19 cellular contexts compared by ENCODE assay signal in the genomic region with DNA sequence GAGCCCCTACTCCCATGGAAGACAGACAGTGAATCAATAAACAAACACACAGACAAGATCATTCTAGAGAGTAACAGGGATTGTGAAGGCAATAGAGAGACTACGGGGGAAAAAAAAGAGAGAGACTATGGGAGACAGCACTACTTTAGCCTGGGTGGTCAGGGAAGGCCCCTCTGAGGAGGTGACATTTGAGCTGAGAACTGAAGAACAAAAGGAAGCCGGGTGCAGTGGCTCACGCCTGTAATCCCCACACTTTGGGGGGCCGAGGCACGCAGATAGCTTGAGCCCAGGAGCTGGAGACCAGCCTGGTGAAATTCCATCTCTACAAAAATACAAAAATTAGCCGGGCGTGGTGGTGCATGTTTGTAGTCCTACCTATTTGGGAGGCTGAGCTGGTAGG. TPM values are rescaled to one million over a fixed set of nuclear protein-coding genes. Genes with fewer than 3 reads are reported as not detected.
DNase-seq lines count a peak whose midpoint lies in the region; ATAC-seq, FAIRE-seq and TF ChIP-seq lines count a peak whose summit lies in the region.
"Had no signal": no experiment of that assay in that cellular context is flagged by ENCODE, and none has a peak within 500 bp of the region (broad histone marks: within the 10 kb centered on the region; RNA-seq: fewer than 3 reads in every experiment).

No MANE protein-coding gene starts in this region.

- no peak overlapping the region for H3K18ac ChIP-seq in H9 (ENCODE audit: insufficient read length, low read depth, low read length)
- no peak overlapping the region for H3K18ac ChIP-seq in trophoblast cell (ENCODE audit: low read length)

- no peak overlapping the region for H2AFZ ChIP-seq in H9 (ENCODE audit: low read length)
- no peak overlapping the region for H2AFZ ChIP-seq in HepG2 (ENCODE audit: low read length)
- H2AFZ ChIP-seq in trophoblast cell (ENCODE audit: insufficient read depth, low read length, poor library complexity), result no peak overlapping the region

- peaks cover 2% of the 10 kb centered on the region; the same call in 1 of the 2 replicates for H3K4me1 ChIP-seq in H9 (ENCODE audit: insufficient read depth, low read length)
- peaks cover 86% of the 10 kb centered on the region for H3K4me1 ChIP-seq in HepG2 (ENCODE audit: insufficient read depth, low read length)
- no peaks in the 10 kb centered on the region for H3K4me1 ChIP-seq in trophoblast cell (ENCODE audit: control insufficient read depth in 1 of 2, insufficient read depth in 2 of 2, low read length in 2 of 2)

- H3K36me3 ChIP-seq in HepG2 (replicated peaks in 1 of 2; ENCODE audit: control insufficient read depth in 1 of 2, insufficient read depth in 2 of 2, low read length in 2 of 2), result no peaks in the 10 kb centered on the region
- H3K36me3 ChIP-seq in trophoblast cell (ENCODE audit: control insufficient read depth in 1 of 2, insufficient read depth in 2 of 2, low read length in 2 of 2), result no peaks in the 10 kb centered on the region

- H3K9me3 ChIP-seq in H9 (ENCODE audit: control insufficient read depth, low read depth, low read length) (no peaks in the 10 kb centered on the region), HepG2 (ENCODE audit: low read length) (no peaks in the 10 kb centered on the region), trophoblast cell (ENCODE audit: insufficient read depth, low read depth, low read length) (no peaks in the 10 kb centered on the region)

- intact Hi-C loops in HepG2 (cut with micrococcal nuclease; ENCODE audit: unreplicated experiment), result loop anchor here (2.0 kb wide), 2 partner anchors 29 to 63 kb away; partner anchors contain the start of gene SALL1

- H3K27ac Mint-ChIP-seq in H9, result peak overlapping the region in 2 of 3 experiments; percentile 1 to 3; a peak in 1 of 7 replicates
- no peak overlapping the region; the same call in 1 of the 2 replicates for H3K27ac Mint-ChIP-seq in WTC11
- H3K27ac Mint-ChIP-seq in nephron, result peak overlapping the region in 2 of 3 experiments; percentile 9 to 56
- H3K27ac Mint-ChIP-seq: CD4-positive, alpha-beta memory T cell had no signal

- no peak overlapping the region for H2BK120ac ChIP-seq in H9 (ENCODE audit: low read depth, low read length, poor library complexity, severe bottlenecking)
- H2BK120ac ChIP-seq in trophoblast cell (ENCODE audit: insufficient read depth, low read length, poor library complexity), result no peak overlapping the region

- H3K4me1 Mint-ChIP-seq in H9 (peaks cover 37 to 42% of the 10 kb centered on the region in 2 experiments), WTC11 (peaks cover 49% of the 10 kb centered on the region), nephron (peaks cover 15% of the 10 kb centered on the region)
- H3K4me1 Mint-ChIP-seq: CD4-positive, alpha-beta memory T cell had no signal

- H2BK20ac ChIP-seq in H9 (ENCODE audit: low read depth, low read length, poor library complexity, severe bottlenecking), result no peak overlapping the region

- ATAC-seq in WTC11 (peak; percentile 50; the same call in 1 of the 2 replicates), HepG2 (no peak), HG03280 (IDR thresholded peaks at IDR 0.05; ENCODE audit: unreplicated experiment) (no peak), GM21576 (IDR thresholded peaks at IDR 0.05; ENCODE audit: unreplicated experiment) (no peak)
- ATAC-seq: HCT116 had no signal

- no TSS peak for BruUV-seq in HepG2 (replicated peaks; lab: Mats Ljungman, UMichigan)

- TF ChIP-seq POLR2A in HepG2 (IDR thresholded peaks at IDR 0.05; ENCODE audit: insufficient read depth in 1 of 2, low read depth in 2 of 2, low read length in 2 of 2), result no peak

- H2BK5ac ChIP-seq in H9 (ENCODE audit: insufficient read length, low read length) (no peak overlapping the region), trophoblast cell (ENCODE audit: low read depth, low read length, poor library complexity) (no peak overlapping the region)

- H3K27ac ChIP-seq in H9 (ENCODE audit: insufficient read length, low read depth, low read length) (no peak overlapping the region), HepG2 (ENCODE audit: extremely low read length, insufficient read depth, low read length) (peak overlapping the region; percentile 94), trophoblast cell (ENCODE audit: low read depth, low read length) (no peak overlapping the region)

- H4K12ac ChIP-seq in trophoblast cell (ENCODE audit: low read depth, low read length), result no peak overlapping the region

- H2BK12ac ChIP-seq in H9 (ENCODE audit: insufficient read length, low read depth, low read length), result no peak overlapping the region
- H2BK12ac ChIP-seq in trophoblast cell (ENCODE audit: low read length), result no peak overlapping the region

- no peak overlapping the region for H3K14ac ChIP-seq in H9 (ENCODE audit: insufficient read depth, low read length)
- H3K14ac ChIP-seq in trophoblast cell (ENCODE audit: low read length), result no peak overlapping the region

- no peaks in the 10 kb centered on the region for H4K20me1 ChIP-seq in H9 (ENCODE audit: control insufficient read depth, insufficient read depth, insufficient read length)
- no peaks in the 10 kb centered on the region for H4K20me1 ChIP-seq in HepG2 (ENCODE audit: insufficient read depth, low read length)

- H3K27me3 ChIP-seq in H9 (ENCODE audit: insufficient read depth, low read length), result no peaks in the 10 kb centered on the region
- H3K27me3 ChIP-seq in HepG2 (ENCODE audit: control insufficient read depth in 1 of 2, insufficient read depth in 2 of 2, low read length in 2 of 2), result no peaks in the 10 kb centered on the region
- H3K27me3 ChIP-seq in trophoblast cell (ENCODE audit: insufficient read depth, low read length), result no peaks in the 10 kb centered on the region

- H3K4me2 ChIP-seq in H9 (ENCODE audit: insufficient read depth, insufficient read length, low read length) (no peak overlapping the region), HepG2 (ENCODE audit: low read depth, low read length) (no peak overlapping the region), trophoblast cell (ENCODE audit: low read length) (no peak overlapping the region)

- FAIRE-seq in HepG2 (lab: Jason Lieb, UNC), result no peak
- FAIRE-seq: G401.6, GM12892 had no signal

- H3K36me3 Mint-ChIP-seq in H9 (ENCODE audit: insufficient read depth in 1 of 3, low read depth in 3 of 3) (no peaks in the 10 kb centered on the region), WTC11 (no peaks in the 10 kb centered on the region), nephron (ENCODE audit: low read depth) (no peaks in the 10 kb centered on the region)
- H3K36me3 Mint-ChIP-seq: CD4-positive, alpha-beta memory T cell had no signal

- H4K5ac ChIP-seq in H9 (ENCODE audit: insufficient read length, low read depth, low read length), result no peak overlapping the region

- no peaks in the 10 kb centered on the region for H3K23me2 ChIP-seq in H9 (ENCODE audit: insufficient read length, low read depth, low read length, poor library complexity, severe bottlenecking)

- H2BK15ac ChIP-seq in H9 (ENCODE audit: low read depth, low read length), result no peak overlapping the region

- TF ChIP-seq EP300 in HepG2 (IDR thresholded peaks at IDR 0.05; ENCODE audit: low read depth in 2 of 2, low read length in 2 of 2) (no peak), HepG2 (CRISPR knock-in tag; IDR thresholded peaks at IDR 0.05; ENCODE audit: borderline replicate concordance) (no peak)

- POLR2A ChIA-PET in WTC11 (lab: Charles Lee), result interaction anchor here (0.6 to 0.7 kb wide), 2 partner anchors 11 to 270 kb away, joined by 5 to 6 read pairs; no protein-coding TSS in a partner anchor
- POLR2A ChIA-PET in HepG2 (lab: Yijun Ruan, JAX), result interaction anchor here (1.9 kb wide), 2 partner anchors 28 to 30 kb away, joined by 4 to 9 read pairs; no protein-coding TSS in a partner anchor

- H3K4me3 ChIP-seq in HepG2 (replicated peaks in 1 of 3; ENCODE audit: insufficient read depth in 1 of 3, low read depth in 2 of 3, low read length in 3 of 3) (no peak overlapping the region), trophoblast cell (ENCODE audit: low read depth, low read length) (no peak overlapping the region)

- in situ Hi-C loops in HepG2 (cut with HindIII; ENCODE audit: extremely low pct_ligation_motif_present, low pct_unique_long_range_greater_than_20kb), result no loop called here

- H4K91ac ChIP-seq in H9 (ENCODE audit: insufficient read length, low read depth, low read length), result no peak overlapping the region
- H4K91ac ChIP-seq in trophoblast cell (ENCODE audit: low read depth, low read length), result no peak overlapping the region

- H3K9ac ChIP-seq in H9 (ENCODE audit: extremely low read depth, insufficient read length, low read length) (no peak overlapping the region), HepG2 (ENCODE audit: insufficient read depth, low read depth, low read length) (peak overlapping the region; percentile 34; the same call in 1 of the 2 replicates), trophoblast cell (ENCODE audit: low read length) (no peak overlapping the region)

- no peak overlapping the region for H3T11ph ChIP-seq in H9 (ENCODE audit: low read length)

- CTCF ChIA-PET in WTC11 (lab: Charles Lee) (interaction anchor here (0.7 to 2.0 kb wide), 6 partner anchors 8 to 315 kb away, joined by 3 to 7 read pairs (median 4); no protein-coding TSS in a partner anchor), HepG2 (lab: Yijun Ruan, JAX; ENCODE audit: low intra/inter-chr PET ratio, low total read pairs) (no interaction called here)

- H4K8ac ChIP-seq in H9 (replicated peaks; ENCODE audit: insufficient read length, low read depth, low read length) (no peak overlapping the region), trophoblast cell (ENCODE audit: low read depth, low read length) (no peak overlapping the region)

- H3K9me3 Mint-ChIP-seq in H9 (no peaks in the 10 kb centered on the region), WTC11 (no peaks in the 10 kb centered on the region), nephron (no peaks in the 10 kb centered on the region)

- TF ChIP-seq CTCF in H9 (conservative IDR thresholded peaks at IDR 0.05) (no peak), WTC11 (IDR thresholded peaks at IDR 0.05) (no peak), HepG2 (CRISPR knock-in tag; IDR thresholded peaks at IDR 0.05) (no peak), nephron (IDR thresholded peaks at IDR 0.05; ENCODE audit: unreplicated experiment in 3 of 3) (no peak)

- H3K56ac ChIP-seq in H9 (ENCODE audit: insufficient read length, low read depth, low read length), result no peak overlapping the region

- H2AK5ac ChIP-seq in H9 (ENCODE audit: insufficient read length, low read length) (no peak overlapping the region), trophoblast cell (ENCODE audit: low read length) (no peak overlapping the region)

- H3K79me2 ChIP-seq in H9 (ENCODE audit: insufficient read depth, low read length) (no peaks in the 10 kb centered on the region), HepG2 (ENCODE audit: insufficient read depth, low read length) (no peaks in the 10 kb centered on the region), trophoblast cell (ENCODE audit: control insufficient read depth, insufficient read depth, low read length, poor library complexity) (no peaks in the 10 kb centered on the region)

- DNase-seq in H9 (no peak), WTC11 (ENCODE audit: low spot score) (no peak), HepG2 (ENCODE audit: low spot score) (no peak), trophoblast cell (no peak), NCI-H2081 treated with DMSO at 0.1 percent for 48 hours (lab: John Stamatoyannopoulos, UW) (no peak)
- DNase-seq: C1 segment of cervical spinal cord; Calu3; CD4-positive, alpha-beta memory T cell; COR-L47; DMS153; DND-41; GOT3; H7 had no signal

- TF ChIP-seq RAD21 in HepG2 (CRISPR knock-in tag; IDR thresholded peaks at IDR 0.05), result no peak

- no peak overlapping the region; a peak in 1 of 5 replicates for H3K4me3 Mint-ChIP-seq in H9
- H3K4me3 Mint-ChIP-seq in WTC11, result no peak overlapping the region
- H3K4me3 Mint-ChIP-seq in nephron, result no peak overlapping the region
- H3K4me3 Mint-ChIP-seq: CD4-positive, alpha-beta memory T cell had no signal

- no CpG with 5 or more reads among the region's 7 CpGs for WGBS in H9 (ENCODE audit: extremely low coverage, insufficient read length, low lambda C conversion rate)
- WGBS in HepG2 (ENCODE audit: low lambda C conversion rate), result 79% methylated on average over 7 of the region's 7 CpGs
- no CpG with 5 or more reads among the region's 7 CpGs for WGBS in trophoblast cell (ENCODE audit: extremely low coverage, insufficient coverage, insufficient read length)

- no peaks in the 10 kb centered on the region for H3K79me1 ChIP-seq in H9 (ENCODE audit: insufficient read depth, low read depth, low read length, poor library complexity, severe bottlenecking)
- no peaks in the 10 kb centered on the region for H3K79me1 ChIP-seq in trophoblast cell (ENCODE audit: low read length)

- no peak overlapping the region for H3K4ac ChIP-seq in H9 (ENCODE audit: low read depth, low read length)
- H3K4ac ChIP-seq in trophoblast cell (ENCODE audit: low read depth, low read length), result no peak overlapping the region

- H3K23ac ChIP-seq in H9 (ENCODE audit: insufficient read length, low read depth, low read length) (no peak overlapping the region), trophoblast cell (ENCODE audit: low read length) (no peak overlapping the region)

- H3K27me3 Mint-ChIP-seq in H9 (ENCODE audit: low read depth), result peaks cover 3% of the 10 kb centered on the region
- H3K27me3 Mint-ChIP-seq in WTC11 (ENCODE audit: low read depth), result no peaks in the 10 kb centered on the region; the same call in 1 of the 2 replicates
- peaks cover 74% of the 10 kb centered on the region for H3K27me3 Mint-ChIP-seq in nephron (ENCODE audit: low read depth)

RNA-seq across cellular contexts. Expression of gene SALL1, which starts 29.2 kb away (rescaled TPM):
- 87.6 and 101 TPM in 2 replicates for total RNA-seq in H9 (2021)
- 63.9 to 67.0 TPM (median 65.0 TPM) in 3 replicates for total RNA-seq in WTC11 (2021)
- 12.3 and 18.5 TPM in 2 replicates for total RNA-seq in HepG2 (2016; rRNA removed; fragmentation: Illumina TruSeq; extraction: Trizol)
- total RNA-seq in HepG2 (2016; cell fraction: cytosol; rRNA removed; fragmentation: Illumina TruSeq; extraction: Trizol; ENCODE audit: low read depth), result 3.8 and 4.7 TPM in 2 replicates
- 12.7 and 13.5 TPM in 2 replicates for total RNA-seq in HepG2 (2016; cell fraction: insoluble cytoplasmic fraction; rRNA removed; fragmentation: Illumina TruSeq; extraction: Trizol)
- total RNA-seq in HepG2 (2016; cell fraction: membrane; rRNA removed; fragmentation: Illumina TruSeq; extraction: Trizol), result 12.7 and 14.2 TPM in 2 replicates
- 12.5 and 15.2 TPM in 2 replicates for total RNA-seq in HepG2 (2016; cell fraction: nucleus; rRNA removed; fragmentation: Illumina TruSeq; extraction: Trizol)
- polyA plus RNA-seq in HepG2 (2011; rRNA removed), result 5.9 and 6.6 TPM in 2 replicates
- 3.8 and 4.0 TPM in 2 replicates for polyA plus RNA-seq in HepG2 (2011; cell fraction: cytosol; rRNA removed)
- 7.7 TPM in 2 replicates for polyA plus RNA-seq in HepG2 (2011; cell fraction: nucleus; rRNA removed)
- polyA plus RNA-seq in HepG2 (2012), result 6.2 and 6.9 TPM in 2 replicates
- polyA plus RNA-seq in HepG2 (2016; cell fraction: cytosol; fragmentation: Illumina TruSeq; extraction: Trizol; ENCODE audit: low read depth), result 2.3 and 3.0 TPM in 2 replicates
- 16.0 and 21.0 TPM in 2 replicates for polyA plus RNA-seq in HepG2 (2016; cell fraction: insoluble cytoplasmic fraction; fragmentation: Illumina TruSeq; extraction: Trizol; ENCODE audit: low read depth)
- polyA plus RNA-seq in HepG2 (2016; cell fraction: membrane; fragmentation: Illumina TruSeq; extraction: Trizol; ENCODE audit: low read depth), result 8.5 and 9.6 TPM in 2 replicates
- 30.9 and 34.8 TPM in 2 replicates for polyA plus RNA-seq in HepG2 (2016; cell fraction: nucleus; fragmentation: Illumina TruSeq; extraction: Trizol; ENCODE audit: insufficient read depth, low read depth)
- polyA minus RNA-seq in HepG2 (2011; rRNA and poly(A)+ RNA removed; ENCODE audit: low replicate concordance), result 0.02 and 5.6 TPM in 2 replicates
- 3.4 and 4.2 TPM in 2 replicates for polyA minus RNA-seq in HepG2 (2011; cell fraction: cytosol; rRNA and poly(A)+ RNA removed)
- 4.0 and 4.2 TPM in 2 replicates for polyA minus RNA-seq in HepG2 (2011; cell fraction: nucleus; rRNA and poly(A)+ RNA removed)
- 1.4 and 1.5 TPM in 2 replicates for polyA plus RNA-seq in trophoblast cell (2013)
- total RNA-seq: Calu3; CD4-positive, alpha-beta memory T cell had no signal
- polyA plus RNA-seq: CD4-positive, alpha-beta memory T cell had no signal
